In genomic region chr1:115136706-115137105, GRCh38 we compare ENCODE assay signal across 22 cellular contexts.
"Had no signal": no experiment of that assay in that cellular context is flagged by ENCODE, and none has a peak within 500 bp of the region (broad histone marks: within the 10 kb centered on the region; RNA-seq: fewer than 3 reads in every experiment).

No MANE protein-coding gene starts in this region.

- H3K36me3 ChIP-seq: esophagus squamous epithelium, lower lobe of right lung, neutrophil, right lobe of liver, suprapubic skin, upper lobe of right lung had no signal

- H3K27me3 ChIP-seq: neutrophil, right lobe of liver had no signal

- H3K9ac ChIP-seq: parathyroid adenoma had no signal

- H3K9me3 ChIP-seq: esophagus squamous epithelium, lower lobe of right lung, neutrophil, right lobe of liver, suprapubic skin, upper lobe of right lung had no signal

- H2AFZ ChIP-seq: parathyroid adenoma had no signal

- H3K79me2 ChIP-seq: parathyroid adenoma had no signal

- H3K4me3 ChIP-seq: esophagus squamous epithelium, lower lobe of right lung, right lobe of liver, suprapubic skin, upper lobe of right lung had no signal

- FAIRE-seq: small intestine had no signal

- H3K27ac ChIP-seq: esophagus squamous epithelium, lower lobe of right lung, neutrophil, parathyroid adenoma, right lobe of liver, suprapubic skin, upper lobe of right lung had no signal

- H3K4me1 ChIP-seq: lower lobe of right lung, parathyroid adenoma, right lobe of liver, upper lobe of right lung had no signal

- ATAC-seq: activated CD8-positive, alpha-beta T cell treated with anti-CD3 and anti-CD28 coated beads for 36 hours; activated T-helper 17 cell treated with anti-CD3 and anti-CD28 coated beads, Interleukin-2, amount 50 U/mL, for 72 hours; left colon; natural killer cell treated with Interleukin-12 subunit alpha and Interleukin-12 subunit beta and Interleukin-15 and Interleukin-18, amount 100 ng/mL, for 72 hours; right lobe of liver; stimulated activated naive CD8-positive, alpha-beta T cell treated with anti-CD3 and anti-CD28 coated beads, Interleukin-15, amount 100 ng/mL, for 72 hours; upper lobe of right lung had no signal

- DNase-seq: activated B cell treated with CpG ODN at 0.5 μM for 24 hours; activated CD4-positive, alpha-beta T cell treated with anti-CD3 and anti-CD28 coated beads for 4 hours; activated CD8-positive, alpha-beta T cell treated with anti-CD3 and anti-CD28 coated beads for 36 hours; activated naive CD4-positive, alpha-beta T cell; activated naive CD8-positive, alpha-beta T cell treated with anti-CD3 and anti-CD28 coated beads, Interleukin-2, amount 10 ng/mL, durations not matched to agents 7 days and 5 days; activated T-cell treated with anti-CD3 and anti-CD28 coated beads, Interleukin-2, amount 50 U/mL, for 1 hour; amygdala; effector CD4-positive, alpha-beta T cell; esophagus squamous epithelium; left colon; lower lobe of right lung; right lobe of liver; small intestine; stimulated activated CD4-positive, alpha-beta T cell treated with anti-CD3 and anti-CD28 coated beads, Interleukin-15, amount 100 ng/mL, for 24 hours; stimulated activated CD4-positive, alpha-beta T cell treated with anti-CD3 and anti-CD28 coated beads, Interleukin-2, amount 100 ng/mL, for 48 hours; stimulated activated naive CD8-positive, alpha-beta T cell treated with anti-CD3 and anti-CD28 coated beads, Interleukin-15, amount 100 ng/mL, for 72 hours; upper lobe of right lung had no signal
